In genomic region chr1:11099310-11100148, GRCh38 we compare ENCODE assay signal across 8 cellular contexts. TPM values are rescaled to one million over a fixed set of nuclear protein-coding genes. Genes with fewer than 3 reads are reported as not detected.
DNase-seq lines count a peak whose midpoint lies in the region; ATAC-seq and TF ChIP-seq lines count a peak whose summit lies in the region.

EXOSC10 (minus strand) TSS chr1:11099869; CDS start chr1:11099831, 38 bp downstream.

- H3K27ac ChIP-seq in SU-DHL-6 (ENCODE audit: low read depth, low read length) (peak within 1 kb of the TSS; percentile 66), thoracic aorta (peak within 1 kb of the TSS; percentile 63 to 74)

- peak; percentile 89 for ATAC-seq in HG02623 (IDR thresholded peaks at IDR 0.05; ENCODE audit: unreplicated experiment)
- ATAC-seq in activated naive CD8-positive, alpha-beta T cell treated with anti-CD3 and anti-CD28 coated beads, Interleukin-2, amount 10 ng/mL, durations not matched to agents 7 days and 5 days (ENCODE audit: low read depth) = peak; percentile 97
- ATAC-seq in thoracic aorta (ENCODE audit: insufficient number of reproducible peaks, low FRiP score, low read depth) = peak; percentile 87

- H3K27me3 ChIP-seq in GM06990 (replicated peaks; ENCODE audit: control insufficient read depth, insufficient read depth, low read length) = no peaks in the 10 kb centered on the region
- no peaks in the 10 kb centered on the region for H3K27me3 ChIP-seq in SU-DHL-6 (ENCODE audit: low read length)
- H3K27me3 ChIP-seq in thoracic aorta (replicated peaks; ENCODE audit: insufficient read depth) = no peaks in the 10 kb centered on the region

- peaks cover 6% of the 10 kb centered on the region for H3K36me3 Mint-ChIP-seq in activated naive CD8-positive, alpha-beta T cell treated with anti-CD3 and anti-CD28 coated beads, Interleukin-2, amount 10 ng/mL, durations not matched to agents 7 days and 5 days
- peaks cover 8% of the 10 kb centered on the region for H3K36me3 Mint-ChIP-seq in osteocyte (ENCODE audit: unreplicated experiment)

- H3K9me2 ChIP-seq in SU-DHL-6 (replicated peaks; ENCODE audit: insufficient read depth, low read length) = no peaks in the 10 kb centered on the region

- H3K4me1 ChIP-seq in thoracic aorta (ENCODE audit: control insufficient read depth in 1 of 2, low read depth in 2 of 2) = peaks cover 12 to 16% of the 10 kb centered on the region in 2 donors

- peak within 1 kb of the TSS; percentile 96 for H3K27ac Mint-ChIP-seq in activated naive CD8-positive, alpha-beta T cell treated with anti-CD3 and anti-CD28 coated beads, Interleukin-2, amount 10 ng/mL, durations not matched to agents 7 days and 5 days
- H3K27ac Mint-ChIP-seq in osteocyte (ENCODE audit: unreplicated experiment) = peak within 1 kb of the TSS; percentile 91

- TF ChIP-seq CTCF in GM06990 (IDR thresholded peaks at IDR 0.05; ENCODE audit: insufficient read depth, low read length, poor library complexity, severe bottlenecking) = no peak
- no peak for TF ChIP-seq CTCF in SU-DHL-6 (IDR thresholded peaks at IDR 0.05; ENCODE audit: insufficient read depth, low read length, poor library complexity, severe bottlenecking)
- TF ChIP-seq CTCF in osteocyte (IDR thresholded peaks at IDR 0.05) = no peak
- no peak for TF ChIP-seq CTCF in thoracic aorta (IDR thresholded peaks at IDR 0.05)

- intact Hi-C loops in head of caudate nucleus (cut with DNase I) = no loop called here

- H3K4me2 ChIP-seq in SU-DHL-6 (ENCODE audit: low read depth, low read length, poor library complexity, severe bottlenecking) = peak within 1 kb of the TSS; percentile 92

- DNase-seq in GM06990 (ENCODE audit: extremely low read depth, insufficient read length) = peak; percentile 94
- DNase-seq in NCI-H1105 treated with DMSO at 0.1 percent for 48 hours (lab: John Stamatoyannopoulos, UW) = peak; percentile 87
- peak; percentile 98 for DNase-seq in activated naive CD8-positive, alpha-beta T cell treated with anti-CD3 and anti-CD28 coated beads, Interleukin-2, amount 10 ng/mL, durations not matched to agents 7 days and 5 days
- peak; percentile 88 to 98 (median 94) for DNase-seq in head of caudate nucleus
- peak; percentile 98 for DNase-seq in osteocyte (ENCODE audit: extremely low spot score, unreplicated experiment)
- DNase-seq in thoracic aorta (ENCODE audit: low spot score) = peak; percentile 81

- peak within 1 kb of the TSS; percentile 98 for H3K9ac ChIP-seq in SU-DHL-6 (ENCODE audit: low read length)

- peak within 1 kb of the TSS; percentile 96 for H2AFZ ChIP-seq in SU-DHL-6 (ENCODE audit: low read depth, low read length, severe bottlenecking)

- peak within 1 kb of the TSS; percentile 100 for H3K4me3 ChIP-seq in GM06990 (replicated peaks; ENCODE audit: low read depth, low read length)
- H3K4me3 ChIP-seq in SU-DHL-6 (ENCODE audit: insufficient read depth, low read length, poor library complexity, severe bottlenecking) = peak within 1 kb of the TSS; percentile 87
- peak within 1 kb of the TSS; percentile 94 for H3K4me3 ChIP-seq in thoracic aorta

- H3K27me3 Mint-ChIP-seq in activated naive CD8-positive, alpha-beta T cell treated with anti-CD3 and anti-CD28 coated beads, Interleukin-2, amount 10 ng/mL, durations not matched to agents 7 days and 5 days = no peaks in the 10 kb centered on the region
- H3K27me3 Mint-ChIP-seq in osteocyte (ENCODE audit: unreplicated experiment) = no peaks in the 10 kb centered on the region

- H4K20me1 ChIP-seq in SU-DHL-6 (ENCODE audit: low read depth, low read length) = no peaks in the 10 kb centered on the region

- peaks cover 19% of the 10 kb centered on the region for H3K79me2 ChIP-seq in SU-DHL-6 (ENCODE audit: insufficient read depth, low read length)

- H3F3A ChIP-seq in SU-DHL-6 (ENCODE audit: insufficient read depth) = peaks cover 5% of the 10 kb centered on the region; the same call in 1 of the 2 replicates

- peaks cover 12% of the 10 kb centered on the region for H3K4me1 Mint-ChIP-seq in activated naive CD8-positive, alpha-beta T cell treated with anti-CD3 and anti-CD28 coated beads, Interleukin-2, amount 10 ng/mL, durations not matched to agents 7 days and 5 days
- H3K4me1 Mint-ChIP-seq in osteocyte (ENCODE audit: unreplicated experiment) = peaks cover 10% of the 10 kb centered on the region

- no peaks in the 10 kb centered on the region for H3K9me3 Mint-ChIP-seq in activated naive CD8-positive, alpha-beta T cell treated with anti-CD3 and anti-CD28 coated beads, Interleukin-2, amount 10 ng/mL, durations not matched to agents 7 days and 5 days
- H3K9me3 Mint-ChIP-seq in osteocyte (ENCODE audit: unreplicated experiment) = no peaks in the 10 kb centered on the region

- peaks cover 2% of the 10 kb centered on the region for H3K36me3 ChIP-seq in GM06990 (ENCODE audit: control insufficient read depth, insufficient read depth, low read length)
- H3K36me3 ChIP-seq in SU-DHL-6 (ENCODE audit: low read length) = peaks cover 6% of the 10 kb centered on the region; the same call in 1 of the 2 replicates
- peaks cover 17% of the 10 kb centered on the region for H3K36me3 ChIP-seq in thoracic aorta

- POLR2A ChIA-PET in activated naive CD8-positive, alpha-beta T cell treated with anti-CD3 and anti-CD28 coated beads, Interleukin-2, amount 10 ng/mL, durations not matched to agents 7 days and 5 days (lab: Charles Lee) = interaction anchor here (0.8 to 2.5 kb wide), 9 partner anchors 9 to 808 kb away, joined by 3 to 26 read pairs (median 6); partner anchors contain the start of genes MTOR, SRM and UBIAD1

- H3K9me3 ChIP-seq in SU-DHL-6 (ENCODE audit: insufficient read depth, low read length) (no peaks in the 10 kb centered on the region), thoracic aorta (no peaks in the 10 kb centered on the region)

- H3K4me3 Mint-ChIP-seq in activated naive CD8-positive, alpha-beta T cell treated with anti-CD3 and anti-CD28 coated beads, Interleukin-2, amount 10 ng/mL, durations not matched to agents 7 days and 5 days = peak within 1 kb of the TSS; percentile 96
- peak within 1 kb of the TSS; percentile 92 for H3K4me3 Mint-ChIP-seq in osteocyte (ENCODE audit: unreplicated experiment)

RNA-seq across cellular contexts. Expression of gene EXOSC10, which starts in this region (rescaled TPM):
- total RNA-seq in activated naive CD8-positive, alpha-beta T cell treated with anti-CD3 and anti-CD28 coated beads, Interleukin-2, amount 10 ng/mL, durations not matched to agents 7 days and 5 days = 10 to 100 TPM; 89.1 to 92.8 TPM
- 66.1 and 66.3 TPM in 2 replicates for total RNA-seq in osteocyte
- total RNA-seq in thoracic aorta = 10 to 100 TPM; 78.5 to 78.9 TPM

Comparison
In these comparisons a context has a peak if more than half of its experiments do, and no peak if none do; other contexts are left out.
1. Peak in every context shown above with its lines: DNase-seq, ATAC-seq, H3K4me3 ChIP-seq and H3K27ac ChIP-seq.